ENCODE assay signal across 25 cellular contexts in genomic region chr1:152880907-152881306, GRCh38. TPM values are rescaled to one million over a fixed set of nuclear protein-coding genes. Genes with fewer than 3 reads are reported as not detected.
DNase-seq lines count a peak whose midpoint lies in the region; ATAC-seq and TF ChIP-seq lines count a peak whose summit lies in the region.
"Had no signal": no experiment of that assay in that cellular context is flagged by ENCODE, and none has a peak within 500 bp of the region (broad histone marks: within the 10 kb centered on the region; RNA-seq: fewer than 3 reads in every experiment).

No MANE protein-coding gene starts in this region.

- no peaks in the 10 kb centered on the region for H3K27me3 ChIP-seq in mesendoderm (ENCODE audit: insufficient read depth, low read length, poor library complexity)
- H3K27me3 ChIP-seq: body of pancreas, sigmoid colon, tibial artery had no signal

- ATAC-seq in HG02798 (IDR thresholded peaks at IDR 0.05; ENCODE audit: poor library complexity, unreplicated experiment) = peak; percentile 80
- ATAC-seq: activated CD4-positive, CD25-positive, alpha-beta regulatory T cell treated with anti-CD3 and anti-CD28 coated beads, Interleukin-2, amount 50 U/mL, for 24 hours; body of pancreas had no signal

- no peak overlapping the region for H2AK5ac ChIP-seq in mesendoderm (ENCODE audit: low read length)

- H3K27ac Mint-ChIP-seq in activated CD4-positive, alpha-beta memory T cell treated with anti-CD3 and anti-CD28 coated beads for 36 hours = no peak overlapping the region
- H3K27ac Mint-ChIP-seq in activated CD4-positive, alpha-beta memory T cell treated with anti-CD3 and anti-CD28 coated beads, Interleukin-2, amount 10 ng/mL, durations not matched to agents 7 days and 5 days = no peak overlapping the region
- H3K27ac Mint-ChIP-seq: activated naive CD4-positive, alpha-beta T cell treated with anti-CD3 and anti-CD28 coated beads, Interleukin-2, amount 50 U/mL, for 24 hours had no signal

- no peak overlapping the region for H3K4me3 Mint-ChIP-seq in activated CD4-positive, alpha-beta memory T cell treated with anti-CD3 and anti-CD28 coated beads for 36 hours
- no peak overlapping the region for H3K4me3 Mint-ChIP-seq in activated CD4-positive, alpha-beta memory T cell treated with anti-CD3 and anti-CD28 coated beads, Interleukin-2, amount 10 ng/mL, durations not matched to agents 7 days and 5 days
- H3K4me3 Mint-ChIP-seq: activated naive CD4-positive, alpha-beta T cell treated with anti-CD3 and anti-CD28 coated beads, Interleukin-2, amount 50 U/mL, for 24 hours had no signal

- no peak overlapping the region for H3K18ac ChIP-seq in mesendoderm (ENCODE audit: low read length)

- H4K8ac ChIP-seq in mesendoderm (ENCODE audit: low read depth, low read length) = no peak overlapping the region

- no peaks in the 10 kb centered on the region for H3K9me3 Mint-ChIP-seq in activated CD4-positive, alpha-beta memory T cell treated with anti-CD3 and anti-CD28 coated beads for 36 hours
- no peaks in the 10 kb centered on the region for H3K9me3 Mint-ChIP-seq in activated CD4-positive, alpha-beta memory T cell treated with anti-CD3 and anti-CD28 coated beads, Interleukin-2, amount 10 ng/mL, durations not matched to agents 7 days and 5 days
- H3K9me3 Mint-ChIP-seq: activated naive CD4-positive, alpha-beta T cell treated with anti-CD3 and anti-CD28 coated beads, Interleukin-2, amount 50 U/mL, for 24 hours had no signal

- H3K4me1 Mint-ChIP-seq in activated CD4-positive, alpha-beta memory T cell treated with anti-CD3 and anti-CD28 coated beads for 36 hours (ENCODE audit: low read depth) = peaks cover 6% of the 10 kb centered on the region
- H3K4me1 Mint-ChIP-seq in activated CD4-positive, alpha-beta memory T cell treated with anti-CD3 and anti-CD28 coated beads, Interleukin-2, amount 10 ng/mL, durations not matched to agents 7 days and 5 days = no peaks in the 10 kb centered on the region
- H3K4me1 Mint-ChIP-seq: activated naive CD4-positive, alpha-beta T cell treated with anti-CD3 and anti-CD28 coated beads, Interleukin-2, amount 50 U/mL, for 24 hours had no signal

- no peak overlapping the region for H3K4me3 ChIP-seq in urinary bladder (ENCODE audit: low read depth, low read length)
- no peak overlapping the region for H3K4me3 ChIP-seq in mesendoderm (ENCODE audit: low read length)
- H3K4me3 ChIP-seq: body of pancreas, sigmoid colon, tibial artery had no signal

- H2BK15ac ChIP-seq in mesendoderm (replicated peaks; ENCODE audit: low read depth) = no peak overlapping the region

- H3K4ac ChIP-seq in mesendoderm (ENCODE audit: low read depth, low read length) = no peak overlapping the region

- H3K4me1 ChIP-seq in urinary bladder (ENCODE audit: insufficient read depth) = no peaks in the 10 kb centered on the region
- H3K4me1 ChIP-seq in mesendoderm (ENCODE audit: control insufficient read depth, low read depth, low read length) = no peaks in the 10 kb centered on the region
- H3K4me1 ChIP-seq: body of pancreas had no signal

- TF ChIP-seq CTCF in RWPE1 (conservative IDR thresholded peaks at IDR 0.05; ENCODE audit: low read depth) = no peak

- no peak overlapping the region for H3K56ac ChIP-seq in mesendoderm (ENCODE audit: low read length)

- H2BK120ac ChIP-seq in mesendoderm (ENCODE audit: low read depth, low read length) = no peak overlapping the region

- intact Hi-C loops in activated CD4-positive, alpha-beta memory T cell treated with anti-CD3 and anti-CD28 coated beads for 36 hours (cut with micrococcal nuclease) = no loop called here

- peak overlapping the region; percentile 77; the same call in 1 of the 2 replicates for H3K27ac ChIP-seq in RWPE1
- peak overlapping the region; percentile 31 for H3K27ac ChIP-seq in urinary bladder (ENCODE audit: low read depth)
- no peak overlapping the region for H3K27ac ChIP-seq in mesendoderm (ENCODE audit: low read depth, low read length)
- H3K27ac ChIP-seq: body of pancreas, sigmoid colon, tibial artery had no signal

- no peaks in the 10 kb centered on the region for H3K79me1 ChIP-seq in mesendoderm (ENCODE audit: low read length)

- no peak overlapping the region for H3K9ac ChIP-seq in mesendoderm (ENCODE audit: low read length)

- no peaks in the 10 kb centered on the region for H3K36me3 ChIP-seq in urinary bladder (ENCODE audit: insufficient read depth)
- H3K36me3 ChIP-seq in mesendoderm (ENCODE audit: control insufficient read depth, insufficient read depth, low read length) = no peaks in the 10 kb centered on the region
- H3K36me3 ChIP-seq: sigmoid colon, tibial artery had no signal

- H3K23ac ChIP-seq in mesendoderm (ENCODE audit: low read length) = no peak overlapping the region

- no peak overlapping the region for H3K4me2 ChIP-seq in mesendoderm (ENCODE audit: low read length)

- 65% methylated on average over 5 of the region's 5 CpGs for WGBS in urinary bladder
- WGBS in mesendoderm (ENCODE audit: extremely low coverage, insufficient coverage, low lambda C conversion rate) = no CpG with 5 or more reads among the region's 5 CpGs

- no peak overlapping the region for H2BK5ac ChIP-seq in mesendoderm (ENCODE audit: low read length)

- CTCF ChIA-PET in activated CD4-positive, alpha-beta memory T cell treated with anti-CD3 and anti-CD28 coated beads for 36 hours (lab: Charles Lee) = no interaction called here
- CTCF ChIA-PET in activated CD4-positive, alpha-beta memory T cell treated with anti-CD3 and anti-CD28 coated beads, Interleukin-2, amount 10 ng/mL, durations not matched to agents 7 days and 5 days (lab: Charles Lee) = no interaction called here
- CTCF ChIA-PET in RWPE1 (lab: Yijun Ruan, JAX) = no interaction called here

- H4K5ac ChIP-seq in mesendoderm (ENCODE audit: low read length) = no peak overlapping the region

- H3K36me3 Mint-ChIP-seq in activated CD4-positive, alpha-beta memory T cell treated with anti-CD3 and anti-CD28 coated beads for 36 hours = no peaks in the 10 kb centered on the region
- H3K36me3 Mint-ChIP-seq in activated CD4-positive, alpha-beta memory T cell treated with anti-CD3 and anti-CD28 coated beads, Interleukin-2, amount 10 ng/mL, durations not matched to agents 7 days and 5 days (ENCODE audit: low read depth) = no peaks in the 10 kb centered on the region

- DNase-seq in activated CD4-positive, alpha-beta memory T cell treated with anti-CD3 and anti-CD28 coated beads for 36 hours = peak; percentile 33
- DNase-seq in activated CD4-positive, alpha-beta memory T cell treated with anti-CD3 and anti-CD28 coated beads, Interleukin-2, amount 10 ng/mL, durations not matched to agents 7 days and 5 days = no peak
- DNase-seq in RWPE1 (ENCODE audit: low spot score) (no peak), NCI-H187 (lab: John Stamatoyannopoulos, UW) (no peak), mesendoderm (no peak)
- no peak for DNase-seq in activated naive CD4-positive, alpha-beta T cell (lab: John Stamatoyannopoulos, UW)
- DNase-seq: body of pancreas; C1 segment of cervical spinal cord; DND-41; hippocampal formation; NCI-H1417 treated with DMSO at 0.1 percent for 48 hours; NCI-H226; SIG-M5; sigmoid colon; stimulated activated CD4-positive, alpha-beta T cell treated with anti-CD3 and anti-CD28 coated beads, Interleukin-4, amount 100 ng/mL, for 4 hours; tibial artery had no signal

- POLR2A ChIA-PET in activated CD4-positive, alpha-beta memory T cell treated with anti-CD3 and anti-CD28 coated beads for 36 hours (lab: Charles Lee) = no interaction called here
- POLR2A ChIA-PET in activated CD4-positive, alpha-beta memory T cell treated with anti-CD3 and anti-CD28 coated beads, Interleukin-2, amount 10 ng/mL, durations not matched to agents 7 days and 5 days (lab: Charles Lee) = no interaction called here
- POLR2A ChIA-PET in RWPE1 (lab: Yijun Ruan, JAX; ENCODE audit: low non-redundant PET) = no interaction called here

- peaks cover 3% of the 10 kb centered on the region for H3K27me3 Mint-ChIP-seq in activated CD4-positive, alpha-beta memory T cell treated with anti-CD3 and anti-CD28 coated beads for 36 hours
- H3K27me3 Mint-ChIP-seq in activated CD4-positive, alpha-beta memory T cell treated with anti-CD3 and anti-CD28 coated beads, Interleukin-2, amount 10 ng/mL, durations not matched to agents 7 days and 5 days = no peaks in the 10 kb centered on the region

- no peaks in the 10 kb centered on the region for H3K79me2 ChIP-seq in mesendoderm (ENCODE audit: control insufficient read depth, insufficient read depth, low read length)

RNA-seq across cellular contexts. Expression of gene SMCP, which starts 2.8 kb away (rescaled TPM):
- not detected for total RNA-seq in activated CD4-positive, alpha-beta memory T cell treated with anti-CD3 and anti-CD28 coated beads for 36 hours
- not detected for total RNA-seq in activated CD4-positive, alpha-beta memory T cell treated with anti-CD3 and anti-CD28 coated beads, Interleukin-2, amount 10 ng/mL, durations not matched to agents 7 days and 5 days
- total RNA-seq in urinary bladder = not detected
- not detected for polyA plus RNA-seq in urinary bladder
- not detected for polyA plus RNA-seq in mesendoderm (2013, experiment 1 of 2)
- polyA plus RNA-seq in mesendoderm (2013, experiment 2 of 2) = not detected
- total RNA-seq: body of pancreas, dermis microvascular lymphatic vessel endothelial cell, H4, mucosa of gallbladder, omental fat pad, sigmoid colon had no signal
- polyA plus RNA-seq: sigmoid colon had no signal

RNA-seq across cellular contexts. Expression of gene LCE7A, which starts 21.1 kb away (rescaled TPM):
- not detected for total RNA-seq in activated CD4-positive, alpha-beta memory T cell treated with anti-CD3 and anti-CD28 coated beads for 36 hours
- total RNA-seq in activated CD4-positive, alpha-beta memory T cell treated with anti-CD3 and anti-CD28 coated beads, Interleukin-2, amount 10 ng/mL, durations not matched to agents 7 days and 5 days = not detected
- total RNA-seq in urinary bladder = not detected
- not detected for polyA plus RNA-seq in urinary bladder
- not detected for polyA plus RNA-seq in mesendoderm (2013, experiment 1 of 2)
- polyA plus RNA-seq in mesendoderm (2013, experiment 2 of 2) = not detected
- total RNA-seq: body of pancreas, dermis microvascular lymphatic vessel endothelial cell, fibroblast of lung, H4, mucosa of gallbladder, omental fat pad, sigmoid colon had no signal
- polyA plus RNA-seq: fibroblast of lung, sigmoid colon had no signal

RNA-seq across cellular contexts. Expression of gene IVL, which starts 27.4 kb away (rescaled TPM):
- not detected for total RNA-seq in activated CD4-positive, alpha-beta memory T cell treated with anti-CD3 and anti-CD28 coated beads for 36 hours
- not detected for total RNA-seq in activated CD4-positive, alpha-beta memory T cell treated with anti-CD3 and anti-CD28 coated beads, Interleukin-2, amount 10 ng/mL, durations not matched to agents 7 days and 5 days
- total RNA-seq in urinary bladder = 2.7 TPM
- 9.5 TPM for polyA plus RNA-seq in urinary bladder
- polyA plus RNA-seq in mesendoderm (2013, experiment 1 of 2) = not detected
- not detected for polyA plus RNA-seq in mesendoderm (2013, experiment 2 of 2)
- total RNA-seq: body of pancreas, dermis microvascular lymphatic vessel endothelial cell, fibroblast of lung, H4, mucosa of gallbladder, omental fat pad, sigmoid colon had no signal

RNA-seq across cellular contexts. Expression of gene LCE6A, which starts 38.3 kb away (rescaled TPM):
- total RNA-seq in activated CD4-positive, alpha-beta memory T cell treated with anti-CD3 and anti-CD28 coated beads for 36 hours = not detected
- total RNA-seq in activated CD4-positive, alpha-beta memory T cell treated with anti-CD3 and anti-CD28 coated beads, Interleukin-2, amount 10 ng/mL, durations not matched to agents 7 days and 5 days = not detected
- total RNA-seq in urinary bladder = not detected
- polyA plus RNA-seq in urinary bladder = not detected
- not detected for polyA plus RNA-seq in mesendoderm (2013, experiment 1 of 2)
- polyA plus RNA-seq in mesendoderm (2013, experiment 2 of 2) = not detected
- total RNA-seq: body of pancreas, dermis microvascular lymphatic vessel endothelial cell, fibroblast of lung, H4, mucosa of gallbladder, omental fat pad, sigmoid colon had no signal
- polyA plus RNA-seq: fibroblast of lung had no signal

RNA-seq across cellular contexts. Expression of gene LCE1A, which starts 53.6 kb away (rescaled TPM):
- total RNA-seq in activated CD4-positive, alpha-beta memory T cell treated with anti-CD3 and anti-CD28 coated beads for 36 hours = not detected
- total RNA-seq in activated CD4-positive, alpha-beta memory T cell treated with anti-CD3 and anti-CD28 coated beads, Interleukin-2, amount 10 ng/mL, durations not matched to agents 7 days and 5 days = not detected
- not detected for total RNA-seq in urinary bladder
- polyA plus RNA-seq in urinary bladder = not detected
- polyA plus RNA-seq in mesendoderm (2013, experiment 1 of 2) = not detected
- polyA plus RNA-seq in mesendoderm (2013, experiment 2 of 2) = not detected
- total RNA-seq: body of pancreas, dermis microvascular lymphatic vessel endothelial cell, fibroblast of lung, H4, mucosa of gallbladder, omental fat pad, sigmoid colon had no signal
- polyA plus RNA-seq: fibroblast of lung, sigmoid colon had no signal
